Comparison of ENCODE assay signal across 1 cellular context in the genomic region with DNA sequence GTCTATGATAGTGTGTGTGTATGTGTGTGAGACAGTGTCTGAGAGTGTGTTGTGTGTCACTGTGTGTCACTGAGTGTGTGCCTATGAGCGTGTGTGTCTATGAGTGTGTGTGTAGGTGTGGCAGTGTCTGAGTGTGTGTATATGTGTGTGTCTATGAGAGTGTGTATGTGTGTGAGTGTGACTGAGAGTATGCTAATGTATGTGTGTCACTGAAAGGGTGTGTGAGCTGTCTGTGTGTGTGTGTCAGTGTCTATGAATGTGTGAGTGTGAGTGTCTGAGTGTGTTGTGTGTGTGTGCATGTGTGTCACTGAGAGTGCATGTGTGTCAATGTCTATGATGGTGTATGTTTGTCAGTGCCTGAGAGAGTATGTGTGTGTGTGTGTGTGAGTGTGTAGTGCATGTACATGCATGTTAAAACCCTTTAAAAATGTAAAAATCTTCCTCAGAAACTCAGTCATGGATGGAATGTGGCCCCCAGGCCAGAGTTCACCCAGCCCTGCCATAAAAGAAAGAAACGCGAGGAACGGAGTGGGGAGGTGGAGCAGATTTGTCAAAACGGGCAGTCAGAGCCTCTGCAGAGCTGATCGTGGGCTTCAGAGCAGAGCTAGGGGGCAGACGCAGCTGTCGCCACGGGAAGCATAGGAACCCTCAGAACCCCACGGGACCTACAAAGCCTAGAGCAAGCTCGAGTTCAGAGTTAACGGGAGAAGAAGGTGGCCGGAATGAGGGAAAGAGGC.
TF ChIP-seq lines count a peak whose summit lies in the region.

No MANE protein-coding gene starts in this region.

TF ChIP-seq in HepG2, 621 proteins besides CTCF, POLR2A, EP300 and RAD21 (continued from another document):
- TF ChIP-seq, protein P1, sequence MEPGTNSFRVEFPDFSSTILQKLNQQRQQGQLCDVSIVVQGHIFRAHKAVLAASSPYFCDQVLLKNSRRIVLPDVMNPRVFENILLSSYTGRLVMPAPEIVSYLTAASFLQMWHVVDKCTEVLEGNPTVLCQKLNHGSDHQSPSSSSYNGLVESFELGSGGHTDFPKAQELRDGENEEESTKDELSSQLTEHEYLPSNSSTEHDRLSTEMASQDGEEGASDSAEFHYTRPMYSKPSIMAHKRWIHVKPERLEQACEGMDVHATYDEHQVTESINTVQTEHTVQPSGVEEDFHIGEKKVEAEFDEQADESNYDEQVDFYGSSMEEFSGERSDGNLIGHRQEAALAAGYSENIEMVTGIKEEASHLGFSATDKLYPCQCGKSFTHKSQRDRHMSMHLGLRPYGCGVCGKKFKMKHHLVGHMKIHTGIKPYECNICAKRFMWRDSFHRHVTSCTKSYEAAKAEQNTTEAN (CRISPR knock-in tag; conservative IDR thresholded peaks at IDR 0.05), result 0 out of 2 replicates have a peak, but pooled peaks have one; percentile 37
- TF ChIP-seq, protein P2, sequence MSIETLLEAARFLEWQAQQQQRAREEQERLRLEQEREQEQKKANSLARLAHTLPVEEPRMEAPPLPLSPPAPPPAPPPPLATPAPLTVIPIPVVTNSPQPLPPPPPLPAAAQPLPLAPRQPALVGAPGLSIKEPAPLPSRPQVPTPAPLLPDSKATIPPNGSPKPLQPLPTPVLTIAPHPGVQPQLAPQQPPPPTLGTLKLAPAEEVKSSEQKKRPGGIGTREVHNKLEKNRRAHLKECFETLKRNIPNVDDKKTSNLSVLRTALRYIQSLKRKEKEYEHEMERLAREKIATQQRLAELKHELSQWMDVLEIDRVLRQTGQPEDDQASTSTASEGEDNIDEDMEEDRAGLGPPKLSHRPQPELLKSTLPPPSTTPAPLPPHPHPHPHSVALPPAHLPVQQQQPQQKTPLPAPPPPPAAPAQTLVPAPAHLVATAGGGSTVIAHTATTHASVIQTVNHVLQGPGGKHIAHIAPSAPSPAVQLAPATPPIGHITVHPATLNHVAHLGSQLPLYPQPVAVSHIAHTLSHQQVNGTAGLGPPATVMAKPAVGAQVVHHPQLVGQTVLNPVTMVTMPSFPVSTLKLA (IDR thresholded peaks at IDR 0.05), result peak; percentile 33; the same call in 1 of the 2 replicates
